In the genomic region with DNA sequence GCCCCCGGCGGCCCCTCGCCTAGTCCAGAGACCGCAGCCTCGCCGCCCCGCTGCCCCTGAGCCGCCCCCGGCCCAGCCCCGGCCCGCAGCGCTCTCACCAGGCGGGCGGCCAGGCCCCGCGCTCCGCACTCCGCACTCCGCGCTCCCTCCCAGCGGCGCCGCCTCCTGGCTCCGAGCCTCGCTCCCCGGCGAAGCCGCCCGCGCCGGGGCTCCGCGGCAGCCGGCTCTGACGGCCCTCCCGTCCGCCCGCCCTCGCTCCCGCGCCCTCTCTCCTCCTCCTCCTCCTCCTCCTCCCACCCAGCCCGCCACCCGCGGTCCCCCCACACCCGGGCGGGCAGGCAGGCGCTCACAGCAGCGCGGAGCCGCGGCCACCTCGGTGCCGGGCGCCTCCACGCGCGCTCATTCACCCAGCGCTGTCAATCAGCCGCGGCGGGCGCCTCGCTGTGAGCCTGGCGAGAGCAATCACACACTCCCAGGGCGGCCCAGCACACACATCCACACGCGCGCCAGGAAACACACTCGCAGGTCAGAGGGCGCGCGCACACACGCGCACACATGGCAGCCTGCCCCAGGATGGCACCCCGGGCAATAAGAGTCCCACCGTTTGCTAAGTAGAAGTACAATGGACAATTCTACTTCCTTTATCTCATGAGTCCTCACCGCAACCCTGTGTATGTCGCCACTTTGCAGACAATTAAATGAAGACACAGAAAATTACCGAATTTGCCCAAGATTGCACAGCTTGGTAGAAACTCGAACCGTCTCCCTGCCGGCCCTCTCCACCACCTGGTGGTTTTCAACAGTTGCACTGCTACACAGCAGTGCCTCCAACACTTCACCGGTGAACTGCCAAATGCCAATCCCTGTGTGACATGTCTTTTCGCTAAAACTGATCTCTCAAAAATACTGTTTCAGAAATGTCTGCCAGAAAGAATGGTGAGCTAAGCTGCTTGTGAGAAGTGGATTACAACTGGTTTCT, we compare ENCODE assay signal across 8 cellular contexts. TPM values are rescaled to one million over a fixed set of nuclear protein-coding genes. Genes with fewer than 3 reads are reported as not detected.
DNase-seq lines count a peak whose midpoint lies in the region; ATAC-seq and TF ChIP-seq lines count a peak whose summit lies in the region.

A gene (minus strand): TSS at position 228 of the 979 bp plus-strand sequence.

- TF ChIP-seq EP300 in sigmoid colon (IDR thresholded peaks at IDR 0.05), result no peak

- peak within 1 kb of the TSS; percentile 32 for H3K4me3 ChIP-seq in BJ (ENCODE audit: low read depth, low read length)
- peak within 1 kb of the TSS; percentile 30 for H3K4me3 ChIP-seq in HFF-Myc (replicated peaks; ENCODE audit: low read depth, low read length)
- H3K4me3 ChIP-seq in SJCRH30, result peak within 1 kb of the TSS; percentile 62
- H3K4me3 ChIP-seq in ascending aorta, result peak within 1 kb of the TSS; percentile 63 to 65
- H3K4me3 ChIP-seq in sigmoid colon, result peak within 1 kb of the TSS; percentile 32 to 61 (median 54)

- TF ChIP-seq CTCF in BJ (IDR thresholded peaks at IDR 0.05; ENCODE audit: insufficient read depth, low read depth, low read length) (no peak), HFF-Myc (IDR thresholded peaks at IDR 0.05; ENCODE audit: low read depth, low read length, missing control alignments) (no peak), ascending aorta (IDR thresholded peaks at IDR 0.05) (no peak), sigmoid colon (IDR thresholded peaks at IDR 0.05) (no peak)

- H3K9me3 ChIP-seq in SJCRH30 (replicated peaks) (no peaks in the 10 kb centered on the region), ascending aorta (no peaks in the 10 kb centered on the region), sigmoid colon (no peaks in the 10 kb centered on the region)

- CTCF ChIA-PET in BJ (lab: Yijun Ruan, JAX), result interaction anchor here (3.1 to 5.0 kb wide), 2 partner anchors 13 to 25 kb away, joined by 17 to 29 read pairs; no protein-coding TSS in a partner anchor

- no peak for DNase-seq in BJ (ENCODE audit: low read depth)
- no peak for DNase-seq in HFF-Myc (ENCODE audit: extremely low read depth, low read depth)
- DNase-seq in SJCRH30, result peak; percentile 42 to 58
- no peak for DNase-seq in ascending aorta (ENCODE audit: low spot score in 2 of 2)
- peak in 27 of 51 donors; percentile 8 to 68 (median 42) for DNase-seq in hypothalamus (lab: John Stamatoyannopoulos, UW)
- peak; percentile 70 for DNase-seq in sigmoid colon

- H3K27me3 ChIP-seq in BJ (ENCODE audit: control insufficient read depth, insufficient read depth, low read length), result peaks cover 51% of the 10 kb centered on the region
- H3K27me3 ChIP-seq in SJCRH30, result no peaks in the 10 kb centered on the region
- no peaks in the 10 kb centered on the region for H3K27me3 ChIP-seq in ascending aorta
- peaks cover 0 to 15% (median 0%) of the 10 kb centered on the region in 3 donors for H3K27me3 ChIP-seq in sigmoid colon

- ATAC-seq in GM19452 (IDR thresholded peaks at IDR 0.05; ENCODE audit: unreplicated experiment), result no peak
- ATAC-seq in GM19463 (IDR thresholded peaks at IDR 0.05; ENCODE audit: unreplicated experiment), result no peak

- no peak for TF ChIP-seq POLR2A in sigmoid colon (IDR thresholded peaks at IDR 0.05)

- 1% methylated on average over 84 of the region's 84 CpGs for WGBS in sigmoid colon, 2 donors

- POLR2A ChIA-PET in BJ (lab: Charles Lee), result no interaction called here

- H3K27ac ChIP-seq in SJCRH30 (no peak within 1 kb of the TSS), ascending aorta (no peak within 1 kb of the TSS), sigmoid colon (peak within 1 kb of the TSS in 2 of 4 donors; percentile 33 to 58)

- H3K4me1 ChIP-seq in SJCRH30 (peaks cover 6% of the 10 kb centered on the region; the same call in 1 of the 2 replicates), ascending aorta (peaks cover 0 to 13% of the 10 kb centered on the region in 2 donors), sigmoid colon (peaks cover 0 to 22% (median 18%) of the 10 kb centered on the region in 4 donors)

- intact Hi-C loops in ascending aorta (cut with DNase I) (no loop called here), sigmoid colon (cut with DNase I) (no loop called here)

- no peaks in the 10 kb centered on the region for H3K36me3 ChIP-seq in BJ (ENCODE audit: control insufficient read depth, insufficient read depth, low read length)
- no peaks in the 10 kb centered on the region for H3K36me3 ChIP-seq in SJCRH30
- H3K36me3 ChIP-seq in ascending aorta, result no peaks in the 10 kb centered on the region
- H3K36me3 ChIP-seq in sigmoid colon, result no peaks in the 10 kb centered on the region

RNA-seq across cellular contexts. Expression of the gene that starts here (rescaled TPM):
- polyA plus RNA-seq in BJ (2011; rRNA removed) (0.07 TPM in 1 of 2 replicates, not detected in the other), sigmoid colon (under 1 TPM in 1 of 3 donors, not detected in 2; 0.96 TPM)
- polyA minus RNA-seq in BJ (2011; rRNA and poly(A)+ RNA removed), result not detected in 2 replicates
- total RNA-seq in SJCRH30 (2014; rRNA removed; shearing (Covaris generic)), result 3.2 and 5.1 TPM in 2 replicates
- total RNA-seq in ascending aorta (7.6 TPM), sigmoid colon (1 to 10 TPM in 1 of 4 donors, under 1 TPM in 3; 0.27 to 1.1 (median 0.83) TPM)

Comparison
In these comparisons a context has a peak if more than half of its experiments do, and no peak if none do; other contexts are left out.
1. DNase-seq: peak in SJCRH30 (2 of 2), hypothalamus (27 of 51) and sigmoid colon (single experiment); none in BJ (single experiment), HFF-Myc (single experiment) and ascending aorta (0 of 2).
2. Peak in every context shown above with its lines, with median percentiles within 50 percentile points of each other: H3K4me3 ChIP-seq.